Comparison of ENCODE assay signal across 8 cellular contexts in the genomic region with DNA sequence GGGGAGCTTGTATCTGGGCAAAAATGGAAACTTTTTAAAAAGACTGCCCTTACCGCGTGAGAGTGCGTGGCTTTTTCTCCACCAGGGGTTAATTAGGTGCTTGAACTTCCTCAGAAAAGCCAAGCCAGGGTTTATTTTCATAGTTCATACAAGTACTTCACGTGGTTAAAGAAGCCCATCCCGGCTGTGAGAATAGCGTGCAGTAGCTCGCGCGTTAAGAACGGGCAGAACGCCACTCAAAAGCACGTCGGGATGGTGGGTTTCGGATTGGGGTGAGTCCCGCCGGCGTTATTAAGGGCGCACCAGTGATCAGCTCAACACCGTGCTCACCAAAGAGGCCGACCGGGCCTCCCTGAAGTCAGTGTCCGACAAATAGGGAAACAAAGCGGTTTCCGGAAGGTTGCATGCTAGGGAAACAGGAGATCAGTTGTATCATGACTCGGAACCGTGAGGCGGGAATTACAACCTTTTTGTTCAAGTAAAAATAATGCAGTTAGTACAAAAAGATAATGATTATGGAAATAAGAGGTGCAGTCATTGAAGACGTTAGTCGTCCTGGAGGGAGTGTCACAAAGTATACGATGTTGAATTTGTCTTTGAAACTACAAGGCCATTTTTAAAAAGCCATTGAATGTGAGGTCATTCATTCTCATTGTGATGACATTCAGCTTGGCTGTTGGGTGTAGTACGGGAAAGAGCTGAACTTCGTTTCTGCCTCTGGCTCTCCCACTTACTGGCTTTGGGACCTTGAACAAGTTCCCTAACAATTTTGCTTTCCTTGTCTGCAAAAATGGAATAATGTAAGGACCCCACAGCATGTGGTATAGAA. TPM values are rescaled to one million over a fixed set of nuclear protein-coding genes. Genes with fewer than 3 reads are reported as not detected.
DNase-seq lines count a peak whose midpoint lies in the region; ATAC-seq and TF ChIP-seq lines count a peak whose summit lies in the region.

No MANE protein-coding gene starts in this region.

- H3K27me3 ChIP-seq in parathyroid adenoma (ENCODE audit: control insufficient read depth, insufficient read depth, low read length): no peaks in the 10 kb centered on the region

- H3K36me3 ChIP-seq in parathyroid adenoma (ENCODE audit: control insufficient read depth, insufficient read depth, low read length): no peaks in the 10 kb centered on the region

- peak overlapping the region; percentile 77 for H3K4me2 ChIP-seq in parathyroid adenoma (ENCODE audit: low read length)

- peak overlapping the region; percentile 16 for H3K9ac ChIP-seq in parathyroid adenoma

- peaks cover 4% of the 10 kb centered on the region for H3K4me1 ChIP-seq in parathyroid adenoma

- no peak for TF ChIP-seq CTCF in parathyroid adenoma (IDR thresholded peaks at IDR 0.05)

- H3K4me1 Mint-ChIP-seq in activated T-helper 17 cell treated with anti-CD3 and anti-CD28 coated beads, Interleukin-2, amount 50 U/mL, for 72 hours: peaks cover 14% of the 10 kb centered on the region

- DNase-seq in AG08396 (ENCODE audit: low spot score): peak; percentile 33
- DNase-seq in NCI-H2227 (lab: John Stamatoyannopoulos, UW; ENCODE audit: unreplicated experiment): peak; percentile 71
- DNase-seq in glomerular endothelial cell (ENCODE audit: extremely low read depth, low read depth, low spot score): peak; percentile 25
- DNase-seq in midbrain (lab: John Stamatoyannopoulos, UW): no peak

- no peaks in the 10 kb centered on the region for H3K27me3 Mint-ChIP-seq in activated T-helper 17 cell treated with anti-CD3 and anti-CD28 coated beads, Interleukin-2, amount 50 U/mL, for 72 hours

- peak overlapping the region; percentile 59 for H3K4me3 ChIP-seq in parathyroid adenoma (ENCODE audit: low read depth, low read length)

- H3K27ac ChIP-seq in parathyroid adenoma: peak overlapping the region; percentile 74

- H3K4me3 Mint-ChIP-seq in activated T-helper 17 cell treated with anti-CD3 and anti-CD28 coated beads, Interleukin-2, amount 50 U/mL, for 72 hours: peak overlapping the region; percentile 96

- ATAC-seq in GM18519 (IDR thresholded peaks at IDR 0.05; ENCODE audit: low FRiP score, unreplicated experiment) (peak; percentile 10), HG03039 (IDR thresholded peaks at IDR 0.05; ENCODE audit: unreplicated experiment) (peak; percentile 10)
- peak; percentile 20 for ATAC-seq in activated T-helper 17 cell treated with anti-CD3 and anti-CD28 coated beads, Interleukin-2, amount 50 U/mL, for 72 hours (replicated peaks)

- H3K36me3 Mint-ChIP-seq in activated T-helper 17 cell treated with anti-CD3 and anti-CD28 coated beads, Interleukin-2, amount 50 U/mL, for 72 hours (ENCODE audit: low read depth): peaks cover 6% of the 10 kb centered on the region

- no peaks in the 10 kb centered on the region for H3K9me3 Mint-ChIP-seq in activated T-helper 17 cell treated with anti-CD3 and anti-CD28 coated beads, Interleukin-2, amount 50 U/mL, for 72 hours

- peak overlapping the region; percentile 94 for H2AFZ ChIP-seq in parathyroid adenoma

- H3K79me2 ChIP-seq in parathyroid adenoma: no peaks in the 10 kb centered on the region

- peak overlapping the region; percentile 91 for H3K27ac Mint-ChIP-seq in activated T-helper 17 cell treated with anti-CD3 and anti-CD28 coated beads, Interleukin-2, amount 50 U/mL, for 72 hours

- H3K9me3 ChIP-seq in parathyroid adenoma (ENCODE audit: control insufficient read depth, low read length): no peaks in the 10 kb centered on the region

RNA-seq across cellular contexts. Expression of gene SETD9, which starts 0.9 kb away (rescaled TPM):
- total RNA-seq in activated T-helper 17 cell treated with anti-CD3 and anti-CD28 coated beads, Interleukin-2, amount 50 U/mL, for 72 hours: 10 to 100 TPM in 1 of 2 donors, 1 to 10 TPM in 1; 5.0 to 14.5 TPM
- total RNA-seq in glomerular endothelial cell: 0.68 and 5.1 TPM in 2 replicates

RNA-seq across cellular contexts. Expression of gene MIER3, which starts 41.6 kb away (rescaled TPM):
- total RNA-seq in activated T-helper 17 cell treated with anti-CD3 and anti-CD28 coated beads, Interleukin-2, amount 50 U/mL, for 72 hours: 10 to 100 TPM; 10.3 to 18.9 TPM
- total RNA-seq in glomerular endothelial cell: 10.7 and 27.7 TPM in 2 replicates
